20 cellular contexts compared by ENCODE assay signal in genomic region chr1:156470483-156470882, GRCh38. TPM values are rescaled to one million over a fixed set of nuclear protein-coding genes. Genes with fewer than 3 reads are reported as not detected.
DNase-seq lines count a peak whose midpoint lies in the region; ATAC-seq, FAIRE-seq and TF ChIP-seq lines count a peak whose summit lies in the region.
"Had no signal": no experiment of that assay in that cellular context is flagged by ENCODE, and none has a peak within 500 bp of the region (broad histone marks: within the 10 kb centered on the region; RNA-seq: fewer than 3 reads in every experiment).

No MANE protein-coding gene starts in this region.

- no peak overlapping the region for H3K9ac ChIP-seq in Karpas-422 (ENCODE audit: low read length)

- no peak for ATAC-seq in left cardiac atrium
- ATAC-seq: GM23338 had no signal

- H3K4me3 ChIP-seq in left ventricle myocardium inferior: no peak overlapping the region
- no peak overlapping the region for H3K4me3 ChIP-seq in coronary artery
- no peak overlapping the region for H3K4me3 ChIP-seq in prostate gland
- H3K4me3 ChIP-seq in vagina: no peak overlapping the region
- H3K4me3 ChIP-seq in Karpas-422 (ENCODE audit: low read length): no peak overlapping the region
- H3K4me3 ChIP-seq: GM23338, MG63 had no signal

- H2AFZ ChIP-seq in Karpas-422 (ENCODE audit: low read length): no peak overlapping the region
- H2AFZ ChIP-seq: GM23338 had no signal

- H3K9me2 ChIP-seq in Karpas-422 (replicated peaks; ENCODE audit: insufficient read depth, low read length): no peaks in the 10 kb centered on the region

- peaks cover 98% of the 10 kb centered on the region for H3K36me3 ChIP-seq in left ventricle myocardium inferior
- peaks cover 14 to 15% of the 10 kb centered on the region in 2 donors for H3K36me3 ChIP-seq in prostate gland
- peaks cover 4 to 89% of the 10 kb centered on the region in 2 donors for H3K36me3 ChIP-seq in vagina
- H3K36me3 ChIP-seq in Karpas-422 (ENCODE audit: insufficient read depth, low read length): peaks cover 32% of the 10 kb centered on the region

- H3K27ac ChIP-seq in left ventricle myocardium inferior (replicated peaks) (peak overlapping the region; percentile 75), coronary artery (peak overlapping the region; percentile 82 to 91), prostate gland (peak overlapping the region; percentile 81 to 92), vagina (peak overlapping the region; percentile 94), Karpas-422 (ENCODE audit: low read length) (no peak overlapping the region)

- 85% methylated on average over 1 of the region's 1 CpG for WGBS in prostate gland

- intact Hi-C loops in left ventricle myocardium inferior (cut with micrococcal nuclease): no loop called here
- intact Hi-C loops in left cardiac atrium (cut with DNase I): no loop called here
- intact Hi-C loops in prostate gland (cut with DNase I): no loop called here
- intact Hi-C loops in vagina (cut with DNase I): no loop called here

- TF ChIP-seq POLR2A in prostate gland (IDR thresholded peaks at IDR 0.05) (no peak), vagina (IDR thresholded peaks at IDR 0.05) (no peak), GM12891 (IDR thresholded peaks at IDR 0.05; ENCODE audit: low read depth, low read length) (no peak)

- H3K4me1 ChIP-seq in left ventricle myocardium inferior: peaks cover 100% of the 10 kb centered on the region
- peaks cover 25% of the 10 kb centered on the region for H3K4me1 ChIP-seq in prostate gland (replicated peaks)
- H3K4me1 ChIP-seq in vagina: peaks cover 15% of the 10 kb centered on the region
- no peaks in the 10 kb centered on the region for H3K4me1 ChIP-seq in Karpas-422 (ENCODE audit: low read length)

- H3K27me3 ChIP-seq in left ventricle myocardium inferior (ENCODE audit: low read depth) (no peaks in the 10 kb centered on the region), prostate gland (replicated peaks; ENCODE audit: insufficient read depth) (no peaks in the 10 kb centered on the region), vagina (no peaks in the 10 kb centered on the region), Karpas-422 (ENCODE audit: low read length) (no peaks in the 10 kb centered on the region)
- H3K27me3 ChIP-seq: MG63 had no signal

- no peak for TF ChIP-seq CTCF in left ventricle myocardium inferior (IDR thresholded peaks at IDR 0.05; ENCODE audit: borderline replicate concordance)
- TF ChIP-seq CTCF in coronary artery (IDR thresholded peaks at IDR 0.05): no peak
- no peak for TF ChIP-seq CTCF in prostate gland (IDR thresholded peaks at IDR 0.05)
- no peak for TF ChIP-seq CTCF in vagina (IDR thresholded peaks at IDR 0.05)

- no peak for DNase-seq in left ventricle myocardium inferior
- DNase-seq in left cardiac atrium: no peak
- no peak for DNase-seq in coronary artery (ENCODE audit: low spot score)
- DNase-seq in prostate gland (ENCODE audit: low spot score): no peak
- no peak for DNase-seq in vagina (ENCODE audit: extremely low spot score in 2 of 2)
- no peak for DNase-seq in GM12891 (ENCODE audit: insufficient read length, low spot score)
- DNase-seq in Karpas-422: no peak
- DNase-seq in NCI-H774 (lab: John Stamatoyannopoulos, UW): no peak
- DNase-seq: HCEC 1CT, MG63, NCI-H1417, NCI-H1694 treated with DMSO at 0.1 percent for 48 hours, NCI-H446, NCI-H526, OCI-M1 had no signal

- FAIRE-seq in GM12891 (lab: Jason Lieb, UNC): no peak
- FAIRE-seq: A204.1, G401.6, GM18507, RCC 7860 had no signal

- no peak overlapping the region for H3K4me2 ChIP-seq in Karpas-422 (ENCODE audit: low read depth, low read length, poor library complexity, severe bottlenecking)
- H3K4me2 ChIP-seq: GM23338 had no signal

- no peaks in the 10 kb centered on the region for H3K79me2 ChIP-seq in Karpas-422 (ENCODE audit: low read length)

- H4K20me1 ChIP-seq in Karpas-422 (ENCODE audit: insufficient read depth, low read depth, low read length): no peaks in the 10 kb centered on the region

- no peaks in the 10 kb centered on the region for H3K9me3 ChIP-seq in left ventricle myocardium inferior (replicated peaks)
- no peaks in the 10 kb centered on the region for H3K9me3 ChIP-seq in prostate gland
- H3K9me3 ChIP-seq in vagina: no peaks in the 10 kb centered on the region
- no peaks in the 10 kb centered on the region for H3K9me3 ChIP-seq in Karpas-422 (ENCODE audit: low read length)
- H3K9me3 ChIP-seq: MG63 had no signal

TF ChIP-seq in GM12891, 5 proteins besides CTCF, POLR2A, EP300 and RAD21:
- no peak for TF ChIP-seq POU2F2 (IDR thresholded peaks at IDR 0.05; ENCODE audit: low read depth, low read length)
- no peak for TF ChIP-seq TAF1 (IDR thresholded peaks at IDR 0.05; ENCODE audit: low read depth, low read length)
- no peak for TF ChIP-seq PAX5 (IDR thresholded peaks at IDR 0.05; ENCODE audit: insufficient read depth, low read length, severe bottlenecking)
- no peak for TF ChIP-seq SPI1 (IDR thresholded peaks at IDR 0.05; ENCODE audit: low read depth, low read length)
- TF ChIP-seq POLR2AphosphoS5 (IDR thresholded peaks at IDR 0.05; ENCODE audit: low read depth, low read length): no peak

RNA-seq across cellular contexts. Expression of gene MEF2D, which starts 30.1 kb away (rescaled TPM):
- total RNA-seq in left ventricle myocardium inferior (96.8 TPM), left cardiac atrium (10 to 100 TPM; 69.0 to 81.7 TPM), prostate gland (100 to 1,000 TPM in 1 of 2 donors, 10 to 100 TPM in 1; 52.1 to 128 TPM), vagina (33.9 TPM)
- polyA plus RNA-seq in GM12891 (2012; ENCODE audit: low read depth, missing spikeins): 23.8 TPM
- total RNA-seq in Karpas-422 (2014; rRNA removed; shearing (Covaris generic); ENCODE audit: low replicate concordance): 22.3 and 24.7 TPM in 2 replicates
